ENCODE assay signal across 16 cellular contexts in the genomic region with DNA sequence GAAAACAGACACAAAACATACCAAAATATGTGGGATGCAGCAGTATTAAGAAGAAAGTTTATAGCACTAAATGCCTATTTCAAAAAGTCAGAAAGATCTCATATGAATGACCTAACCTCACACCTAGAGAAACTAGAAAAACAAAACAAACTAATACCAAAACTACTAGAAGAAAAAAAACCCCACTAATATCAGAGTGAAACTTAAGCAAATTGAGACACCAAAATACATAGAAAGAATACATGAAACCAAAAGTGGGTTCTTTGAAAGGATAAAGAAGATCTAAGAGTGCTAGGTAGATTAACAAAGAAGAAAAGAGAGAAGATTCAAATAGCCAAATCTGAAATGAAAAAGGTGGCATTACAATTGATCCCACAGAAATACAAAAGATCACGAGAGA.
A peak's percentile ranks its signal among the peaks of the same experiment; 100 is the strongest.
DNase-seq lines count a peak whose midpoint lies in the region; ATAC-seq and TF ChIP-seq lines count a peak whose summit lies in the region.
"Had no signal": no experiment of that assay in that cellular context is flagged by ENCODE, and none has a peak within 500 bp of the region (broad histone marks: within the 10 kb centered on the region; RNA-seq: fewer than 3 reads in every experiment).

No MANE protein-coding gene starts in this region.

- no peaks in the 10 kb centered on the region for H3K4me1 Mint-ChIP-seq in type B pancreatic cell (ENCODE audit: unreplicated experiment)
- H3K4me1 Mint-ChIP-seq: activated CD4-positive, alpha-beta memory T cell treated with anti-CD3 and anti-CD28 coated beads, Interleukin-2, amount 10 ng/mL, durations not matched to agents 7 days and 5 days; activated naive CD4-positive, alpha-beta T cell treated with anti-CD3 and anti-CD28 coated beads, Interleukin-2, amount 50 U/mL, for 24 hours had no signal

- TF ChIP-seq CTCF in upper lobe of right lung (IDR thresholded peaks at IDR 0.05) (no peak), type B pancreatic cell (conservative IDR thresholded peaks at IDR 0.05) (no peak)

- no peaks in the 10 kb centered on the region for H3K9me3 Mint-ChIP-seq in type B pancreatic cell
- H3K9me3 Mint-ChIP-seq: activated naive CD4-positive, alpha-beta T cell treated with anti-CD3 and anti-CD28 coated beads, Interleukin-2, amount 50 U/mL, for 24 hours had no signal

- H3K9me3 ChIP-seq in upper lobe of right lung = no peaks in the 10 kb centered on the region

- no peaks in the 10 kb centered on the region for H3K4me1 ChIP-seq in upper lobe of right lung

- H3K27me3 ChIP-seq in upper lobe of right lung = no peaks in the 10 kb centered on the region

- H3K27me3 Mint-ChIP-seq in type B pancreatic cell = peaks cover 4% of the 10 kb centered on the region
- H3K27me3 Mint-ChIP-seq: activated CD4-positive, alpha-beta memory T cell treated with anti-CD3 and anti-CD28 coated beads, Interleukin-2, amount 10 ng/mL, durations not matched to agents 7 days and 5 days had no signal

- DNase-seq in NCI-H2171 treated with DMSO at 0.1 percent for 48 hours (lab: John Stamatoyannopoulos, UW) (no peak), left ventricle myocardium superior (no peak), upper lobe of right lung (no peak), type B pancreatic cell (ENCODE audit: extremely low spot score, unreplicated experiment) (no peak)
- DNase-seq: activated CD4-positive, alpha-beta memory T cell treated with anti-CD3 and anti-CD28 coated beads, Interleukin-2, amount 10 ng/mL, durations not matched to agents 7 days and 5 days; erythroblast; hypothalamus; IMR-90; NCI-H187; occipital lobe; T-helper 2 cell had no signal

- H3K27ac Mint-ChIP-seq in type B pancreatic cell = no peak overlapping the region
- H3K27ac Mint-ChIP-seq: activated CD4-positive, alpha-beta memory T cell treated with anti-CD3 and anti-CD28 coated beads, Interleukin-2, amount 10 ng/mL, durations not matched to agents 7 days and 5 days; activated naive CD4-positive, alpha-beta T cell treated with anti-CD3 and anti-CD28 coated beads, Interleukin-2, amount 50 U/mL, for 24 hours had no signal

- intact Hi-C loops in left ventricle myocardium superior (cut with micrococcal nuclease) (no loop called here), upper lobe of right lung (cut with DNase I) (no loop called here)

- no peaks in the 10 kb centered on the region for H3K36me3 Mint-ChIP-seq in type B pancreatic cell
- H3K36me3 Mint-ChIP-seq: activated naive CD4-positive, alpha-beta T cell treated with anti-CD3 and anti-CD28 coated beads, Interleukin-2, amount 50 U/mL, for 24 hours had no signal

- no peak overlapping the region for H3K4me3 Mint-ChIP-seq in type B pancreatic cell
- H3K4me3 Mint-ChIP-seq: activated CD4-positive, alpha-beta memory T cell treated with anti-CD3 and anti-CD28 coated beads, Interleukin-2, amount 10 ng/mL, durations not matched to agents 7 days and 5 days; activated naive CD4-positive, alpha-beta T cell treated with anti-CD3 and anti-CD28 coated beads, Interleukin-2, amount 50 U/mL, for 24 hours had no signal

- H3K4me3 ChIP-seq in upper lobe of right lung = no peak overlapping the region

- no peak for TF ChIP-seq POLR2A in GM18505 (IDR thresholded peaks at IDR 0.05; ENCODE audit: borderline replicate concordance, extremely low read depth, insufficient read depth, insufficient read length)

- H3K27ac ChIP-seq in upper lobe of right lung = no peak overlapping the region

- ATAC-seq in GM18505 (IDR thresholded peaks at IDR 0.05; ENCODE audit: unreplicated experiment) (peak; percentile 70), GM19463 (IDR thresholded peaks at IDR 0.05; ENCODE audit: unreplicated experiment) (peak; percentile 57), HG02798 (IDR thresholded peaks at IDR 0.05; ENCODE audit: poor library complexity, unreplicated experiment) (peak; percentile 74), HG03378 (IDR thresholded peaks at IDR 0.05; ENCODE audit: unreplicated experiment) (peak; percentile 69), left ventricle myocardium superior (no peak), upper lobe of right lung (no peak)

- H3K36me3 ChIP-seq in upper lobe of right lung = no peaks in the 10 kb centered on the region

Comparison
In these comparisons a context has a peak if more than half of its experiments do, and no peak if none do; other contexts are left out.
1. ATAC-seq: peak in GM18505 (single experiment), GM19463 (single experiment), HG02798 (single experiment) and HG03378 (single experiment); none in left ventricle myocardium superior (single experiment) and upper lobe of right lung (single experiment).